1 cellular context compared by ENCODE assay signal in genomic region chr9:37903831-37904646, GRCh38.
TF ChIP-seq lines count a peak whose summit lies in the region.

Gene SLC25A51 (minus strand): TSS chr9:37904127. CDS start chr9:37888550, 15,577 bp downstream.

TF ChIP-seq in GM12878, 131 proteins besides CTCF, POLR2A, EP300 and RAD21 (continued from another document and continues in another):
- TF ChIP-seq NBN (IDR thresholded peaks at IDR 0.05) (peak; percentile 82), SREBF2 (IDR thresholded peaks at IDR 0.05; ENCODE audit: low read length) (no peak), STAT1 (conservative IDR thresholded peaks at IDR 0.05) (peak; percentile 98), MYC (IDR thresholded peaks at IDR 0.05; ENCODE audit: insufficient read depth, insufficient read length, insufficient replicate concordance, low read length, severe bottlenecking) (peak; percentile 77), FOXK2 (IDR thresholded peaks at IDR 0.05) (no peak; the same call in 1 of the 2 replicates), NFYA (IDR thresholded peaks at IDR 0.05; ENCODE audit: borderline replicate concordance, low read depth, low read length) (no peak), CUX1 (IDR thresholded peaks at IDR 0.05; ENCODE audit: insufficient replicate concordance, low read depth, low read length) (no peak), NFIC (IDR thresholded peaks at IDR 0.05; ENCODE audit: low read depth, low read length) (no peak; the same call in 1 of the 2 replicates), CBX5 (IDR thresholded peaks at IDR 0.05; ENCODE audit: low read depth) (peak; percentile 96; the same call in 1 of the 2 replicates), RELA (IDR thresholded peaks at IDR 0.05; ENCODE audit: borderline replicate concordance, partially characterized antibody) (peak; percentile 81), NKRF (conservative IDR thresholded peaks at IDR 0.05) (peak; percentile 88), ATF7 (IDR thresholded peaks at IDR 0.05; ENCODE audit: low read depth) (no peak), ELK1 (IDR thresholded peaks at IDR 0.05; ENCODE audit: low read depth, low read length) (peak; percentile 27; the same call in 1 of the 2 replicates), BHLHE40 (IDR thresholded peaks at IDR 0.05; ENCODE audit: borderline replicate concordance in 1 of 2, low read depth in 2 of 2, low read length in 1 of 2) (peak; percentile 93 to 99), USF1 (IDR thresholded peaks at IDR 0.05; ENCODE audit: borderline replicate concordance, extremely low read length, insufficient read depth, low read depth, low read length) (peak; percentile 97), BRCA1 (IDR thresholded peaks at IDR 0.05; ENCODE audit: low read depth, low read length) (no peak), SUPT20H (IDR thresholded peaks at IDR 0.05; ENCODE audit: borderline replicate concordance, control insufficient read depth, low read depth, low read length) (no peak), RCOR1 (conservative IDR thresholded peaks at IDR 0.05; ENCODE audit: low read depth, low read length) (0 out of 2 replicates have a peak, but pooled peaks have one; percentile 53), GATAD2B (conservative IDR thresholded peaks at IDR 0.05; ENCODE audit: low read depth) (peak; percentile 93; the same call in 1 of the 2 replicates), SKIL (IDR thresholded peaks at IDR 0.05; ENCODE audit: low read depth, poor library complexity, severe bottlenecking) (no peak), NFXL1 (IDR thresholded peaks at IDR 0.05; ENCODE audit: borderline replicate concordance) (no peak), CHD1 (IDR thresholded peaks at IDR 0.05; ENCODE audit: low read depth, low read length) (0 out of 2 replicates have a peak, but pooled peaks have one; percentile 30), EED (IDR thresholded peaks at IDR 0.05; ENCODE audit: low read depth) (peak; percentile 56; the same call in 1 of the 2 replicates), MXI1 (IDR thresholded peaks at IDR 0.05; ENCODE audit: low read depth, low read length) (peak; percentile 93), ZNF687 (IDR thresholded peaks at IDR 0.05) (peak; percentile 97), TCF7 (IDR thresholded peaks at IDR 0.05; ENCODE audit: borderline replicate concordance) (0 out of 2 replicates have a peak, but pooled peaks have one; percentile 14), CREB1 (IDR thresholded peaks at IDR 0.05; ENCODE audit: low read depth) (peak; percentile 77), E2F8 (IDR thresholded peaks at IDR 0.05; ENCODE audit: low read depth, partially characterized antibody) (no peak), ZBTB40 (IDR thresholded peaks at IDR 0.05; ENCODE audit: borderline replicate concordance) (peak; percentile 26; the same call in 1 of the 2 replicates)
